Comparison of ENCODE assay signal across 8 cellular contexts in genomic region chr11:62664405-62665074, GRCh38. TPM values are rescaled to one million over a fixed set of nuclear protein-coding genes. Genes with fewer than 3 reads are reported as not detected.
A peak's percentile ranks its signal among the peaks of the same experiment; 100 is the strongest.
DNase-seq lines count a peak whose midpoint lies in the region; TF ChIP-seq lines count a peak whose summit lies in the region.

No MANE protein-coding gene starts in this region.

- peak overlapping the region; percentile 91 for H3K27ac Mint-ChIP-seq in T-helper 2 cell treated with Interferon-gamma antibody and Interleukin-4, amounts not matched to agents 5 μg/mL and 100 μg/mL, for 36 hours

- H3K36me3 ChIP-seq in HEK293 (ENCODE audit: control insufficient read depth in 2 of 2, insufficient read depth in 1 of 2, low read length in 2 of 2) (peaks cover 0 to 39% of the 10 kb centered on the region in 2 experiments; a peak in 2 of 3 replicates), stomach smooth muscle (ENCODE audit: control insufficient read depth in 2 of 2, insufficient read depth in 2 of 2, low read length in 2 of 2) (peaks cover 4 to 7% of the 10 kb centered on the region in 2 donors)

- CTCF ChIA-PET in HEK293 (lab: Yijun Ruan, JAX): interaction anchor here (0.6 to 2.5 kb wide), 10 partner anchors 9 to 121 kb away, joined by 3 to 10 read pairs (median 3); no protein-coding TSS in a partner anchor

- H3K36me3 Mint-ChIP-seq in T-helper 2 cell treated with Interferon-gamma antibody and Interleukin-4, amounts not matched to agents 5 μg/mL and 100 μg/mL, for 36 hours (ENCODE audit: low read depth): peaks cover 41% of the 10 kb centered on the region

- TF ChIP-seq CTCF in HEK293 (tag by site-specific recombination; IDR thresholded peaks at IDR 0.05): no peak

- POLR2A ChIA-PET in HEK293 (lab: Yijun Ruan, JAX): interaction anchor here (0.6 to 5.0 kb wide), 49 partner anchors 9 to 240 kb away, joined by 3 to 90 read pairs (median 6); partner anchors contain the start of genes B3GAT3, EEF1G, GANAB and HNRNPUL2

- H3K4me3 Mint-ChIP-seq in T-helper 2 cell treated with Interferon-gamma antibody and Interleukin-4, amounts not matched to agents 5 μg/mL and 100 μg/mL, for 36 hours: peak overlapping the region; percentile 98

- no peaks in the 10 kb centered on the region for H3K9me3 ChIP-seq in HEK293 (ENCODE audit: control insufficient read depth, insufficient read depth, low read depth, low read length)
- H3K9me3 ChIP-seq in stomach smooth muscle (ENCODE audit: control insufficient read depth in 2 of 2, low read length in 2 of 2): no peaks in the 10 kb centered on the region

- H3K27me3 ChIP-seq in stomach smooth muscle (ENCODE audit: control insufficient read depth in 1 of 2, insufficient read depth in 2 of 2, low read length in 2 of 2): no peaks in the 10 kb centered on the region

- DNase-seq in NCI-H2081 (lab: John Stamatoyannopoulos, UW) (peak; percentile 56 to 64), NCI-H2081 treated with DMSO at 0.1 percent for 48 hours (lab: John Stamatoyannopoulos, UW) (no peak), NAMALWA (ENCODE audit: low spot score) (peak; percentile 84), dermis blood vessel endothelial cell (peak; percentile 57), lung microvascular endothelial cell (ENCODE audit: low read depth in 2 of 2) (peak; percentile 55 to 58)
- no peak for DNase-seq in T-helper 2 cell treated with Interferon-gamma antibody and Interleukin-4, amounts not matched to agents 5 μg/mL and 100 μg/mL, for 36 hours (ENCODE audit: low spot score)

- peaks cover 20% of the 10 kb centered on the region for H3K4me1 Mint-ChIP-seq in T-helper 2 cell treated with Interferon-gamma antibody and Interleukin-4, amounts not matched to agents 5 μg/mL and 100 μg/mL, for 36 hours (ENCODE audit: low read depth)

- peak overlapping the region; percentile 91 to 93 for H3K9ac ChIP-seq in stomach smooth muscle (ENCODE audit: low read length in 2 of 2)

- H3K27me3 Mint-ChIP-seq in T-helper 2 cell treated with Interferon-gamma antibody and Interleukin-4, amounts not matched to agents 5 μg/mL and 100 μg/mL, for 36 hours (ENCODE audit: low read depth): no peaks in the 10 kb centered on the region

- H3K9me3 Mint-ChIP-seq in T-helper 2 cell treated with Interferon-gamma antibody and Interleukin-4, amounts not matched to agents 5 μg/mL and 100 μg/mL, for 36 hours: no peaks in the 10 kb centered on the region

- H3K4me3 ChIP-seq in HEK293 (ENCODE audit: low read depth, low read length): peak overlapping the region; percentile 89
- H3K4me3 ChIP-seq in stomach smooth muscle (ENCODE audit: low read length in 2 of 2): peak overlapping the region; percentile 79 to 97

- H3K4me1 ChIP-seq in HEK293 (ENCODE audit: control insufficient read depth, insufficient read depth, low read length): no peaks in the 10 kb centered on the region
- H3K4me1 ChIP-seq in stomach smooth muscle (ENCODE audit: control insufficient read depth, insufficient read depth, low read length): peaks cover 33% of the 10 kb centered on the region

- H3K27ac ChIP-seq in HEK293 (ENCODE audit: extremely low read depth, low read depth, low read length) (peak overlapping the region; percentile 66), stomach smooth muscle (ENCODE audit: low read length) (peak overlapping the region; percentile 88)

TF ChIP-seq in HEK293, 187 proteins besides CTCF, POLR2A, EP300 and RAD21:
- TF ChIP-seq GLIS2 (tag by site-specific recombination; IDR thresholded peaks at IDR 0.05): peak; percentile 41; the same call in 1 of the 2 replicates
- TF ChIP-seq ZNF48 (tag by site-specific recombination; IDR thresholded peaks at IDR 0.05): no peak
- peak; percentile 89 for TF ChIP-seq ZBTB20 (tag by site-specific recombination; IDR thresholded peaks at IDR 0.05)
- TF ChIP-seq ZNF580 (tag by site-specific recombination; IDR thresholded peaks at IDR 0.05): no peak
- TF ChIP-seq SCRT2 (tag by site-specific recombination; IDR thresholded peaks at IDR 0.05): peak; percentile 25; the same call in 1 of the 2 replicates
- TF ChIP-seq ZNF701 (tag by site-specific recombination; IDR thresholded peaks at IDR 0.05): no peak
- peak; percentile 41; the same call in 1 of the 2 replicates for TF ChIP-seq ZNF335 (tag by site-specific recombination; conservative IDR thresholded peaks at IDR 0.05)
- TF ChIP-seq MYNN (tag by site-specific recombination; IDR thresholded peaks at IDR 0.05; ENCODE audit: borderline replicate concordance): no peak
- TF ChIP-seq KLF9 (tag by site-specific recombination; IDR thresholded peaks at IDR 0.05; ENCODE audit: low read depth): 0 out of 2 replicates have a peak, but pooled peaks have one; percentile 12
- TF ChIP-seq ZBTB17 (tag by site-specific recombination; IDR thresholded peaks at IDR 0.05): 0 out of 2 replicates have a peak, but pooled peaks have one; percentile 46
- TF ChIP-seq ZNF394 (tag by site-specific recombination; IDR thresholded peaks at IDR 0.05; ENCODE audit: borderline replicate concordance): 0 out of 2 replicates have a peak, but pooled peaks have one; percentile 11
- 0 out of 2 replicates have a peak, but pooled peaks have one; percentile 20 for TF ChIP-seq ZNF449 (tag by site-specific recombination; IDR thresholded peaks at IDR 0.05)
- peak; percentile 87 for TF ChIP-seq ZNF341 (tag by site-specific recombination; IDR thresholded peaks at IDR 0.05; ENCODE audit: low read depth)
- TF ChIP-seq ZFHX2 (tag by site-specific recombination; conservative IDR thresholded peaks at IDR 0.05): peak; percentile 51

RNA-seq across cellular contexts. Expression of gene C11orf98, which starts 0.5 kb away (rescaled TPM):
- total RNA-seq in dermis blood vessel endothelial cell (27.5 and 28.6 TPM in 2 replicates), lung microvascular endothelial cell (25.5 and 37.5 TPM in 2 replicates)

RNA-seq across cellular contexts. Expression of gene CSKMT, which starts 0.6 kb away (rescaled TPM):
- total RNA-seq in dermis blood vessel endothelial cell (5.2 and 5.8 TPM in 2 replicates), lung microvascular endothelial cell (4.8 and 6.3 TPM in 2 replicates)

RNA-seq across cellular contexts. Expression of gene UQCC3, which starts 6.9 kb away (rescaled TPM):
- total RNA-seq in dermis blood vessel endothelial cell: 5.0 and 6.1 TPM in 2 replicates
- total RNA-seq in lung microvascular endothelial cell: 8.3 and 9.9 TPM in 2 replicates

RNA-seq across cellular contexts. Expression of gene LBHD1, which starts 7.5 kb away (rescaled TPM):
- 2.5 and 3.6 TPM in 2 replicates for total RNA-seq in dermis blood vessel endothelial cell
- total RNA-seq in lung microvascular endothelial cell: 1.5 and 1.6 TPM in 2 replicates

RNA-seq across cellular contexts. Expression of gene INTS5, which starts 11.4 kb away (rescaled TPM):
- total RNA-seq in dermis blood vessel endothelial cell (29.6 and 38.0 TPM in 2 replicates), lung microvascular endothelial cell (13.5 and 19.6 TPM in 2 replicates)

Comparison
In these comparisons a context has a peak if more than half of its experiments do, and no peak if none do; other contexts are left out.
1. DNase-seq: peak in NCI-H2081 (2 of 2), NAMALWA (single experiment), dermis blood vessel endothelial cell (single experiment) and lung microvascular endothelial cell (2 of 2); none in NCI-H2081 treated with DMSO at 0.1 percent for 48 hours (single experiment) and T-helper 2 cell treated with Interferon-gamma antibody and Interleukin-4, amounts not matched to agents 5 μg/mL and 100 μg/mL, for 36 hours (single experiment).